In the genomic region with DNA sequence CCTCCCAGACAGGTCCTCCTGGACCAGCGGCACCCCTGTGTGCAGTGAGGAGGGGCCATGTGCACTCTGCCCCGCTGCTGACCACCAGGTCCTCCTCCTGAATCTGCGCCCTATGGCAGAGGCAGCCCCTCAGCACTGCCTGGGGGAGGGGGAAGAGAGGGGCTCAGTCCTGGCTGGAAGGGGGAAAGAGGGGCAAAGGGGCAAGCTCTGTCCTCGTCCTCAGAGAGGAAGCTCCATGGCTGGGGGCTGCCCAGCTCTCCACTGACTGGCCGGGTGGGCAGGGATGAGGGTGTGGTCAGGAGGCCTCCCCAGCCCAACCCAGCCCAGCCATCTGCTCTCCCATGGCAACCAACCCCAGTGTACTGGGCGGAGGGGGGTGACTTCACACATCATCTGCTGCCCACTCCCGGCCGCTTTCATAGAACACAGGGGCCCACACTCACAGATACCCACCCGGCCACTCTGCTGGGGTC, we compare ENCODE assay signal across 10 cellular contexts. TPM values are rescaled to one million over a fixed set of nuclear protein-coding genes. Genes with fewer than 3 reads are reported as not detected.
DNase-seq lines count a peak whose midpoint lies in the region; FAIRE-seq and TF ChIP-seq lines count a peak whose summit lies in the region.
"Had no signal": no experiment of that assay in that cellular context is flagged by ENCODE, and none has a peak within 500 bp of the region (broad histone marks: within the 10 kb centered on the region; RNA-seq: fewer than 3 reads in every experiment).

No MANE protein-coding gene starts in this region.

- peaks cover 18% of the 10 kb centered on the region for H3K9me3 Mint-ChIP-seq in glutamatergic neuron (ENCODE audit: unreplicated experiment)

- peak overlapping the region; percentile 4 to 29 for H3K27ac ChIP-seq in ovary

- H3K4me3 ChIP-seq in NT2/D1 (ENCODE audit: insufficient read length, low read depth) (no peak overlapping the region), ovary (no peak overlapping the region)

- peaks cover 51% of the 10 kb centered on the region for H3K4me1 Mint-ChIP-seq in glutamatergic neuron (ENCODE audit: low read depth, unreplicated experiment)

- intact Hi-C loops in ovary (cut with DNase I): no loop called here

- H3K27ac Mint-ChIP-seq in glutamatergic neuron (ENCODE audit: unreplicated experiment): peak overlapping the region; percentile 96

- TF ChIP-seq POLR2A in ovary (IDR thresholded peaks at IDR 0.05): no peak

- H3K36me3 Mint-ChIP-seq in glutamatergic neuron (ENCODE audit: unreplicated experiment): no peaks in the 10 kb centered on the region

- DNase-seq in COLO668 (lab: John Stamatoyannopoulos, UW; ENCODE audit: unreplicated experiment) (peak; percentile 26), NT2/D1 (ENCODE audit: low read depth, low spot score) (no peak), glutamatergic neuron (peak; percentile 79), ovary (peak in 4 of 5 donors; percentile 21 to 59 (median 48)), NCI-H446 treated with DMSO at 0.1 percent for 48 hours (lab: John Stamatoyannopoulos, UW) (no peak), NCI-H2196 treated with DMSO at 0.1 percent for 48 hours (lab: John Stamatoyannopoulos, UW; ENCODE audit: unreplicated experiment) (no peak), RCC 7860 (ENCODE audit: low spot score) (no peak), HuH-7 (ENCODE audit: low spot score) (no peak)
- DNase-seq: activated CD4-positive, alpha-beta T cell treated with anti-CD3 and anti-CD28 coated beads for 4 hours; stimulated activated CD4-positive, alpha-beta T cell treated with anti-CD3 and anti-CD28 coated beads, Interleukin-4, amount 100 ng/mL, for 24 hours had no signal

- peak overlapping the region; percentile 88 for H3K4me3 Mint-ChIP-seq in glutamatergic neuron (ENCODE audit: unreplicated experiment)

- no peak for FAIRE-seq in RCC 7860 (lab: Jason Lieb, UNC)

- H3K27me3 Mint-ChIP-seq in glutamatergic neuron (ENCODE audit: unreplicated experiment): peaks cover 19% of the 10 kb centered on the region

- H3K9ac ChIP-seq in NT2/D1 (ENCODE audit: insufficient read length, low read depth): peak overlapping the region; percentile 57

- WGBS in ovary, 3 donors: 35 to 43% (median 40%) methylated on average over 9 of the region's 9 CpGs

- TF ChIP-seq EP300 in ovary (IDR thresholded peaks at IDR 0.05): no peak

- H3K36me3 ChIP-seq in NT2/D1 (ENCODE audit: insufficient read depth, insufficient read length, low read length): peaks cover 33% of the 10 kb centered on the region
- H3K36me3 ChIP-seq in ovary: no peaks in the 10 kb centered on the region

- H3K9me3 ChIP-seq in NT2/D1 (ENCODE audit: insufficient read depth, low read length): no peaks in the 10 kb centered on the region
- no peaks in the 10 kb centered on the region for H3K9me3 ChIP-seq in ovary

- no peaks in the 10 kb centered on the region for H3K27me3 ChIP-seq in NT2/D1 (ENCODE audit: insufficient read depth, insufficient read length)
- H3K27me3 ChIP-seq in ovary: no peaks in the 10 kb centered on the region

- H3K4me1 ChIP-seq in NT2/D1 (ENCODE audit: insufficient read depth, insufficient read length) (peaks cover 65% of the 10 kb centered on the region), ovary (ENCODE audit: insufficient read depth) (peaks cover 47% of the 10 kb centered on the region)

- no peak for TF ChIP-seq CTCF in glutamatergic neuron (IDR thresholded peaks at IDR 0.05; ENCODE audit: partially characterized antibody, unreplicated experiment)
- no peak for TF ChIP-seq CTCF in ovary (IDR thresholded peaks at IDR 0.05)

RNA-seq across cellular contexts. Expression of a gene that starts 5.5 kb away (rescaled TPM):
- 212 TPM for total RNA-seq in glutamatergic neuron (ENCODE audit: unreplicated experiment)
- total RNA-seq in ovary: 10 to 100 TPM; 22.2 to 90.2 (median 47.4) TPM
- polyA plus RNA-seq in ovary: 10 to 100 TPM in 1 of 2 donors, 1 to 10 TPM in 1; 2.4 to 30.3 TPM

RNA-seq across cellular contexts. Expression of a gene that starts 38.1 kb away (rescaled TPM):
- total RNA-seq in glutamatergic neuron (ENCODE audit: unreplicated experiment) (not detected), ovary (10 to 100 TPM in 2 of 7 donors, 1 to 10 TPM in 1, under 1 TPM in 2, not detected in 2; 0.67 to 14.7 (median 3.1) TPM)
- not detected for polyA plus RNA-seq in ovary

RNA-seq across cellular contexts. Expression of a gene that starts 49.9 kb away (rescaled TPM):
- total RNA-seq in glutamatergic neuron (ENCODE audit: unreplicated experiment) (not detected), ovary (10 to 100 TPM in 2 of 7 donors, 1 to 10 TPM in 1, under 1 TPM in 1, not detected in 3; 0.62 to 28.7 (median 11.6) TPM)
- polyA plus RNA-seq in ovary: 1 to 10 TPM in 1 of 2 donors, not detected in 1; 1.1 TPM

Comparison
In these comparisons a context has a peak if more than half of its experiments do, and no peak if none do; other contexts are left out.
1. DNase-seq: peak in COLO668 (single experiment), glutamatergic neuron (single experiment) and ovary (4 of 5); none in NT2/D1 (single experiment), NCI-H446 treated with DMSO at 0.1 percent for 48 hours (single experiment), NCI-H2196 treated with DMSO at 0.1 percent for 48 hours (single experiment), RCC 7860 (single experiment) and HuH-7 (single experiment).